ENCODE assay signal across 1 cellular context in genomic region chr2:128601298-128602037, GRCh38.
TF ChIP-seq lines count a peak whose summit lies in the region.

No MANE protein-coding gene starts in this region.

TF ChIP-seq in H1, 55 proteins besides CTCF, POLR2A, EP300 and RAD21 (continued from another document):
- no peak for TF ChIP-seq ATF2 (IDR thresholded peaks at IDR 0.05; ENCODE audit: low read length)
- no peak for TF ChIP-seq CBX5 (IDR thresholded peaks at IDR 0.05; ENCODE audit: low read depth, low read length)
- no peak for TF ChIP-seq RFX5 (IDR thresholded peaks at IDR 0.05; ENCODE audit: borderline replicate concordance, low read depth, low read length)
- TF ChIP-seq TEAD4 (IDR thresholded peaks at IDR 0.05; ENCODE audit: low read depth, low read length) = no peak
- TF ChIP-seq HDAC6 (IDR thresholded peaks at IDR 0.05; ENCODE audit: low read depth, low read length) = no peak
- no peak for TF ChIP-seq EGR1 (IDR thresholded peaks at IDR 0.05; ENCODE audit: borderline replicate concordance, low read depth, low read length)
- no peak for TF ChIP-seq TAF7 (optimal IDR thresholded peaks at IDR 0.05; ENCODE audit: borderline replicate concordance, low read depth, low read length)
- no peak for TF ChIP-seq SP2 (IDR thresholded peaks at IDR 0.05; ENCODE audit: low read length)
